15 cellular contexts compared by ENCODE assay signal in genomic region chr6:114714836-114715507, GRCh38.
DNase-seq lines count a peak whose midpoint lies in the region; ATAC-seq lines count a peak whose summit lies in the region.
"Had no signal": no experiment of that assay in that cellular context is flagged by ENCODE, and none has a peak within 500 bp of the region (broad histone marks: within the 10 kb centered on the region; RNA-seq: fewer than 3 reads in every experiment).

No MANE protein-coding gene starts in this region.

- intact Hi-C loops in posterior vena cava (cut with DNase I): no loop called here

- H3K9me3 Mint-ChIP-seq in stimulated activated memory B cell treated with anti-CD40 and anti-IgM and Interleukin-4, amounts not matched to agents 10 μg/mL and 1 μg/mL and 100 μg/mL, for 72 hours: no peaks in the 10 kb centered on the region
- H3K9me3 Mint-ChIP-seq: activated B cell treated with CpG ODN at 0.5 μM for 24 hours had no signal

- H3K4me3 Mint-ChIP-seq in stimulated activated memory B cell treated with anti-CD40 and anti-IgM and Interleukin-4, amounts not matched to agents 10 μg/mL and 1 μg/mL and 100 μg/mL, for 72 hours: peak overlapping the region; percentile 24
- H3K4me3 Mint-ChIP-seq: CD4-positive, CD25-positive, alpha-beta regulatory T cell had no signal

- DNase-seq in DMS 273 treated with DMSO at 0.1 percent for 48 hours (lab: John Stamatoyannopoulos, UW) (no peak), COLO829 (ENCODE audit: low spot score) (no peak), posterior vena cava (ENCODE audit: low spot score) (no peak)
- DNase-seq: activated B cell treated with CpG ODN at 0.5 μM for 24 hours; adrenal gland; CD4-positive, CD25-positive, alpha-beta regulatory T cell; colonic mucosa; GF-D8; GM23248; lower lobe of right lung; OCI-M1 had no signal

- no peaks in the 10 kb centered on the region for H3K27me3 Mint-ChIP-seq in stimulated activated memory B cell treated with anti-CD40 and anti-IgM and Interleukin-4, amounts not matched to agents 10 μg/mL and 1 μg/mL and 100 μg/mL, for 72 hours
- H3K27me3 Mint-ChIP-seq: activated B cell treated with CpG ODN at 0.5 μM for 24 hours; CD4-positive, CD25-positive, alpha-beta regulatory T cell had no signal

- no peaks in the 10 kb centered on the region for H3K36me3 Mint-ChIP-seq in stimulated activated memory B cell treated with anti-CD40 and anti-IgM and Interleukin-4, amounts not matched to agents 10 μg/mL and 1 μg/mL and 100 μg/mL, for 72 hours
- H3K36me3 Mint-ChIP-seq: CD4-positive, CD25-positive, alpha-beta regulatory T cell had no signal

- H3K4me1 Mint-ChIP-seq in stimulated activated memory B cell treated with anti-CD40 and anti-IgM and Interleukin-4, amounts not matched to agents 10 μg/mL and 1 μg/mL and 100 μg/mL, for 72 hours: peaks cover 10% of the 10 kb centered on the region
- H3K4me1 Mint-ChIP-seq: activated B cell treated with CpG ODN at 0.5 μM for 24 hours; CD4-positive, CD25-positive, alpha-beta regulatory T cell had no signal

- ATAC-seq in GM18909 (IDR thresholded peaks at IDR 0.05; ENCODE audit: poor library complexity, unreplicated experiment) (peak; percentile 50), GM21619 (IDR thresholded peaks at IDR 0.05; ENCODE audit: unreplicated experiment) (peak; percentile 51), HG03095 (IDR thresholded peaks at IDR 0.05; ENCODE audit: unreplicated experiment) (peak; percentile 54)
- no peak for ATAC-seq in stimulated activated memory B cell treated with anti-CD40 and anti-IgM and Interleukin-4, amounts not matched to agents 10 μg/mL and 1 μg/mL and 100 μg/mL, for 72 hours
- ATAC-seq: lower lobe of right lung had no signal

- no peak overlapping the region for H3K27ac Mint-ChIP-seq in stimulated activated memory B cell treated with anti-CD40 and anti-IgM and Interleukin-4, amounts not matched to agents 10 μg/mL and 1 μg/mL and 100 μg/mL, for 72 hours
- H3K27ac Mint-ChIP-seq: activated B cell treated with CpG ODN at 0.5 μM for 24 hours; CD4-positive, CD25-positive, alpha-beta regulatory T cell had no signal
